ENCODE assay signal across 14 cellular contexts in genomic region chr2:128531856-128532255, GRCh38.
DNase-seq lines count a peak whose midpoint lies in the region; ATAC-seq, FAIRE-seq and TF ChIP-seq lines count a peak whose summit lies in the region.
"Had no signal": no experiment of that assay in that cellular context is flagged by ENCODE, and none has a peak within 500 bp of the region (broad histone marks: within the 10 kb centered on the region; RNA-seq: fewer than 3 reads in every experiment).

No MANE protein-coding gene starts in this region.

- H3K27me3 ChIP-seq in GM12878 (replicated peaks in 1 of 2; ENCODE audit: control insufficient read depth in 2 of 2, insufficient read depth in 2 of 2, low read length in 1 of 2) (no peaks in the 10 kb centered on the region; a peak in 1 of 4 replicates), mesendoderm (ENCODE audit: insufficient read depth, low read length, poor library complexity) (no peaks in the 10 kb centered on the region)
- H3K27me3 ChIP-seq: spleen had no signal

- H2BK120ac ChIP-seq in mesendoderm (ENCODE audit: low read depth, low read length), result no peak overlapping the region

- no peaks in the 10 kb centered on the region for H3K79me1 ChIP-seq in mesendoderm (ENCODE audit: low read length)

- intact Hi-C loops in GM12878 (cut with micrococcal nuclease; ENCODE audit: unreplicated experiment), result no loop called here

- no peak overlapping the region for H2AFZ ChIP-seq in GM12878 (ENCODE audit: control insufficient read depth, low read depth, low read length)

- H3K4me1 Mint-ChIP-seq in activated CD4-positive, alpha-beta memory T cell treated with anti-CD3 and anti-CD28 coated beads, Interleukin-2, amount 10 ng/mL, durations not matched to agents 7 days and 5 days, result no peaks in the 10 kb centered on the region

- H4K5ac ChIP-seq in mesendoderm (ENCODE audit: low read length), result no peak overlapping the region

- H4K20me1 ChIP-seq in GM12878 (ENCODE audit: control insufficient read depth, insufficient read depth), result no peaks in the 10 kb centered on the region

- TF ChIP-seq CTCF in GM12864 (IDR thresholded peaks at IDR 0.05; ENCODE audit: low read depth, low read length, missing control alignments) (peak; percentile 25), GM12878 (IDR thresholded peaks at IDR 0.05 in 2 of 3, conservative IDR thresholded peaks at IDR 0.05 in 1 of 3; ENCODE audit: control insufficient read depth in 2 of 3, extremely low read depth in 1 of 3, insufficient read depth in 1 of 3, low read depth in 3 of 3, low read length in 3 of 3) (peak in 2 of 3 experiments; percentile 14 to 15; a peak in 1 of 6 replicates)

- no peaks in the 10 kb centered on the region for H3K9me3 ChIP-seq in GM12878 (replicated peaks; ENCODE audit: control insufficient read depth, insufficient read depth, low read length)
- H3K9me3 ChIP-seq: spleen had no signal

- no peak overlapping the region for H3K56ac ChIP-seq in mesendoderm (ENCODE audit: low read length)

- TF ChIP-seq POLR2A in GM12878 (IDR thresholded peaks at IDR 0.05; ENCODE audit: low read depth, low read length), result no peak

- no peak overlapping the region for H4K8ac ChIP-seq in mesendoderm (ENCODE audit: low read depth, low read length)

- H3K4me1 ChIP-seq in GM12878 (ENCODE audit: control insufficient read depth, insufficient read depth, low read length) (no peaks in the 10 kb centered on the region), mesendoderm (ENCODE audit: control insufficient read depth, low read depth, low read length) (peaks cover under 1% of the 10 kb centered on the region)

- H2BK5ac ChIP-seq in mesendoderm (ENCODE audit: low read length), result no peak overlapping the region

- no peaks in the 10 kb centered on the region for H3K36me3 Mint-ChIP-seq in activated CD4-positive, alpha-beta memory T cell treated with anti-CD3 and anti-CD28 coated beads, Interleukin-2, amount 10 ng/mL, durations not matched to agents 7 days and 5 days (ENCODE audit: low read depth)
- H3K36me3 Mint-ChIP-seq: naive thymus-derived CD8-positive, alpha-beta T cell had no signal

- no peak for TF ChIP-seq RAD21 in GM12878 (IDR thresholded peaks at IDR 0.05; ENCODE audit: insufficient read depth, low read depth, low read length)

- in situ Hi-C loops in GM12878 (cut with MboI), result no loop called here

- H3K4me3 Mint-ChIP-seq in activated CD4-positive, alpha-beta memory T cell treated with anti-CD3 and anti-CD28 coated beads, Interleukin-2, amount 10 ng/mL, durations not matched to agents 7 days and 5 days, result no peak overlapping the region
- H3K4me3 Mint-ChIP-seq: naive thymus-derived CD8-positive, alpha-beta T cell had no signal

- no peaks in the 10 kb centered on the region for H3K36me3 ChIP-seq in GM12878 (ENCODE audit: control insufficient read depth in 2 of 2, insufficient read depth in 2 of 2, low read length in 1 of 2)
- no peaks in the 10 kb centered on the region for H3K36me3 ChIP-seq in mesendoderm (ENCODE audit: control insufficient read depth, insufficient read depth, low read length)
- H3K36me3 ChIP-seq: spleen had no signal

- H3K4me3 ChIP-seq in GM12864 (ENCODE audit: low read depth, low read length) (no peak overlapping the region), GM12878 (no peak overlapping the region), mesendoderm (ENCODE audit: low read length) (no peak overlapping the region)
- H3K4me3 ChIP-seq: spleen had no signal

- H2AK5ac ChIP-seq in mesendoderm (ENCODE audit: low read length), result no peak overlapping the region

- SMC1A ChIA-PET in GM12878 (lab: Charles Lee; ENCODE audit: uncharacterized antibody, unreplicated experiment), result no interaction called here

- DNase-seq in GM12864 (ENCODE audit: low read depth) (no peak), Kasumi-1 (lab: John Stamatoyannopoulos, UW) (peak; percentile 36 to 49), GM12878 (ENCODE audit: low read depth, low spot score) (no peak), mesendoderm (peak; percentile 37), DMS153 (lab: John Stamatoyannopoulos, UW) (no peak)
- no peak for DNase-seq in activated CD4-positive, alpha-beta memory T cell treated with anti-CD3 and anti-CD28 coated beads, Interleukin-2, amount 10 ng/mL, durations not matched to agents 7 days and 5 days
- DNase-seq: activated CD8-positive, alpha-beta memory T cell treated with anti-CD3 and anti-CD28 coated beads, Interleukin-2, amount 50 U/mL, for 48 hours; amygdala; COR-L47; naive thymus-derived CD8-positive, alpha-beta T cell; NCI-H1436 treated with DMSO at 0.1 percent for 48 hours; spleen had no signal

- H3K27ac ChIP-seq in GM12878 (ENCODE audit: control insufficient read depth, insufficient read depth) (no peak overlapping the region), mesendoderm (ENCODE audit: low read depth, low read length) (no peak overlapping the region)
- H3K27ac ChIP-seq: spleen had no signal

- H3K9ac ChIP-seq in GM12878 (ENCODE audit: control insufficient read depth, insufficient read depth, low read length), result no peak overlapping the region
- H3K9ac ChIP-seq in mesendoderm (ENCODE audit: low read length), result no peak overlapping the region

- TF ChIP-seq EP300 in GM12878 (IDR thresholded peaks at IDR 0.05; ENCODE audit: borderline replicate concordance in 1 of 2, control insufficient read depth in 1 of 2, low read depth in 2 of 2, low read length in 2 of 2), result no peak

- peak overlapping the region; percentile 20 for H2BK15ac ChIP-seq in mesendoderm (replicated peaks; ENCODE audit: low read depth)

- H3K27me3 Mint-ChIP-seq in activated CD4-positive, alpha-beta memory T cell treated with anti-CD3 and anti-CD28 coated beads, Interleukin-2, amount 10 ng/mL, durations not matched to agents 7 days and 5 days, result peaks cover 2% of the 10 kb centered on the region

- no peaks in the 10 kb centered on the region for H3K9me3 Mint-ChIP-seq in activated CD4-positive, alpha-beta memory T cell treated with anti-CD3 and anti-CD28 coated beads, Interleukin-2, amount 10 ng/mL, durations not matched to agents 7 days and 5 days

- H3K23ac ChIP-seq in mesendoderm (ENCODE audit: low read length), result no peak overlapping the region

- peak overlapping the region; percentile 6 for H3K4ac ChIP-seq in mesendoderm (ENCODE audit: low read depth, low read length)

- RAD21 ChIA-PET in GM12878 (lab: Charles Lee; ENCODE audit: unreplicated experiment), result no interaction called here

- H3K79me2 ChIP-seq in GM12878 (ENCODE audit: control insufficient read depth, insufficient read depth, low read length), result no peaks in the 10 kb centered on the region
- H3K79me2 ChIP-seq in mesendoderm (ENCODE audit: control insufficient read depth, insufficient read depth, low read length), result no peaks in the 10 kb centered on the region

- H3K4me2 ChIP-seq in GM12878 (ENCODE audit: control insufficient read depth, insufficient read depth) (no peak overlapping the region), mesendoderm (ENCODE audit: low read length) (no peak overlapping the region)

- ATAC-seq in GM12878 (no peak), GM21737 (IDR thresholded peaks at IDR 0.05; ENCODE audit: unreplicated experiment) (no peak)
- ATAC-seq: esophagus mucosa; naive thymus-derived CD8-positive, alpha-beta T cell had no signal

- CTCF ChIA-PET in GM12878 (lab: Yijun Ruan, JAX), result no interaction called here
- CTCF ChIA-PET in activated CD4-positive, alpha-beta memory T cell treated with anti-CD3 and anti-CD28 coated beads, Interleukin-2, amount 10 ng/mL, durations not matched to agents 7 days and 5 days (lab: Charles Lee), result no interaction called here

- FAIRE-seq in GM12878 (lab: Jason Lieb, UNC), result no peak

- POLR2A ChIA-PET in GM12878 (lab: Charles Lee), result no interaction called here
- POLR2A ChIA-PET in activated CD4-positive, alpha-beta memory T cell treated with anti-CD3 and anti-CD28 coated beads, Interleukin-2, amount 10 ng/mL, durations not matched to agents 7 days and 5 days (lab: Charles Lee), result no interaction called here

- no TSS peak for BruUV-seq in GM12878 (replicated peaks; lab: Mats Ljungman, UMichigan)

- H3K18ac ChIP-seq in mesendoderm (ENCODE audit: low read length), result no peak overlapping the region

- H3K27ac Mint-ChIP-seq in activated CD4-positive, alpha-beta memory T cell treated with anti-CD3 and anti-CD28 coated beads, Interleukin-2, amount 10 ng/mL, durations not matched to agents 7 days and 5 days, result no peak overlapping the region
- H3K27ac Mint-ChIP-seq: naive thymus-derived CD8-positive, alpha-beta T cell had no signal

TF ChIP-seq in GM12878, 131 proteins besides CTCF, POLR2A, EP300 and RAD21 (continues in another document):
- no peak for TF ChIP-seq CHD2 (IDR thresholded peaks at IDR 0.05; ENCODE audit: borderline replicate concordance, low read depth, low read length)
- TF ChIP-seq ZSCAN29 (IDR thresholded peaks at IDR 0.05), result no peak
- no peak for TF ChIP-seq RELB (IDR thresholded peaks at IDR 0.05; ENCODE audit: low read depth)
- TF ChIP-seq E2F8 (IDR thresholded peaks at IDR 0.05; ENCODE audit: low read depth, partially characterized antibody), result no peak

Comparison
In these comparisons a context has a peak if more than half of its experiments do, and no peak if none do; other contexts are left out.
1. DNase-seq: peak in Kasumi-1 (2 of 2) and mesendoderm (single experiment); none in GM12864 (single experiment), GM12878 (single experiment), DMS153 (single experiment) and activated CD4-positive, alpha-beta memory T cell treated with anti-CD3 and anti-CD28 coated beads, Interleukin-2, amount 10 ng/mL, durations not matched to agents 7 days and 5 days (single experiment).